In the genomic region with DNA sequence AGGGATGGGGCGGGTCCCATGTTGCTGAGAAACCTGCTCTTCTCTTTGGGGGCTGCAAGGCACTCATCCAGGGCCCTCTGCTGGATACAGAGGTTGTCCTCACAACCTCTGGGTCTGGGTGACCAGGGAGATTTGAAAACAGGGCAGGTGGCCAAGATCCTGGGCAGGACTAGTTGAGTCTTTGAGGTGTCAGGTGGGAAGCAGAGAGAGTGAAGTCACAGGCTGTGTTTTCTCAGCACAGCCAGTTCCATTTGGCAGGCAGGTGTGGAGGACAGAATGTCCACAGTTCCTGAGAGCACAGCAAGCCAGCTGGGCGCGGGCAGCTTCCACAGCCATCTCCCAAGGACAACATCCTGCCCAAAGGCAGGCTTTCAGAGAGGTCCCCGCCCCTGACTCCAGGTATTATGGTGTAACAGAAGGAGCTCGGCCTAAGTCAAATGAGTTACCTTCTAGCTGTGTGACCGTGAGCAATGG, we compare ENCODE assay signal across 12 cellular contexts.
DNase-seq lines count a peak whose midpoint lies in the region; ATAC-seq and TF ChIP-seq lines count a peak whose summit lies in the region.
"Had no signal": no experiment of that assay in that cellular context is flagged by ENCODE, and none has a peak within 500 bp of the region (broad histone marks: within the 10 kb centered on the region; RNA-seq: fewer than 3 reads in every experiment).

No MANE protein-coding gene starts in this region.

- CTCF ChIA-PET in WTC11 (lab: Charles Lee): no interaction called here

- H3K27me3 Mint-ChIP-seq in WTC11 (ENCODE audit: low read depth): no peaks in the 10 kb centered on the region; the same call in 1 of the 2 replicates

- H3K27ac ChIP-seq in testis: no peak overlapping the region

- no peaks in the 10 kb centered on the region for H4K20me1 ChIP-seq in Loucy (ENCODE audit: insufficient read depth, low read length, poor library complexity, severe bottlenecking)

- no peak overlapping the region for H2AFZ ChIP-seq in Loucy (ENCODE audit: low read length)

- H3K9ac ChIP-seq in Loucy (ENCODE audit: low read depth, low read length, poor library complexity, severe bottlenecking): no peak overlapping the region

- H3K9me3 ChIP-seq in Loucy (ENCODE audit: insufficient read depth, low read depth, low read length) (no peaks in the 10 kb centered on the region), testis (no peaks in the 10 kb centered on the region)

- H3K27me3 ChIP-seq in Loucy (ENCODE audit: insufficient read depth, low read length, poor library complexity, severe bottlenecking) (no peaks in the 10 kb centered on the region), testis (no peaks in the 10 kb centered on the region)

- no peaks in the 10 kb centered on the region for H3K4me1 ChIP-seq in Loucy (ENCODE audit: insufficient read depth, low read length, poor library complexity, severe bottlenecking)
- peaks cover 8% of the 10 kb centered on the region for H3K4me1 ChIP-seq in testis

- no peaks in the 10 kb centered on the region for H3K4me1 Mint-ChIP-seq in WTC11
- H3K4me1 Mint-ChIP-seq: CD4-positive, CD25-positive, alpha-beta regulatory T cell had no signal

- no peaks in the 10 kb centered on the region for H3K9me2 ChIP-seq in Loucy (replicated peaks; ENCODE audit: low read depth, low read length)

- H3K36me3 Mint-ChIP-seq in WTC11: peaks cover 5% of the 10 kb centered on the region; the same call in 1 of the 2 replicates
- H3K36me3 Mint-ChIP-seq: CD4-positive, CD25-positive, alpha-beta regulatory T cell had no signal

- no peaks in the 10 kb centered on the region for H3K36me3 ChIP-seq in Loucy (ENCODE audit: insufficient read depth, low read length)
- no peaks in the 10 kb centered on the region for H3K36me3 ChIP-seq in testis (ENCODE audit: low read depth, missing control alignments)

- POLR2A ChIA-PET in WTC11 (lab: Charles Lee): no interaction called here

- no peaks in the 10 kb centered on the region for H3F3A ChIP-seq in Loucy (ENCODE audit: low read depth)

- ATAC-seq in WTC11: peak; percentile 61
- ATAC-seq: activated T-cell treated with anti-CD3 and anti-CD28 coated beads, Interleukin-2, amount 50 U/mL, for 4 hours had no signal

- peak; percentile 18; the same call in 1 of the 2 replicates for TF ChIP-seq CTCF in Loucy (conservative IDR thresholded peaks at IDR 0.05; ENCODE audit: low read length)
- TF ChIP-seq CTCF in WTC11 (IDR thresholded peaks at IDR 0.05): no peak
- TF ChIP-seq CTCF in testis (IDR thresholded peaks at IDR 0.05): no peak

- H3K4me3 ChIP-seq in Loucy (ENCODE audit: low read length, poor library complexity, severe bottlenecking) (no peak overlapping the region), testis (no peak overlapping the region)

- no peak overlapping the region for H3K4me3 Mint-ChIP-seq in WTC11
- H3K4me3 Mint-ChIP-seq: activated CD4-positive, alpha-beta T cell treated with anti-CD3 and anti-CD28 coated beads, Interleukin-2, amount 10 ng/mL, durations not matched to agents 24 days and 14 days; activated T-cell treated with anti-CD3 and anti-CD28 coated beads, Interleukin-2, amount 50 U/mL, for 4 hours; CD4-positive, CD25-positive, alpha-beta regulatory T cell had no signal

- intact Hi-C loops in testis (cut with DNase I; ENCODE audit: low total_unique reads): no loop called here

- H3K27ac Mint-ChIP-seq in WTC11: no peak overlapping the region
- H3K27ac Mint-ChIP-seq: activated CD4-positive, alpha-beta T cell treated with anti-CD3 and anti-CD28 coated beads, Interleukin-2, amount 10 ng/mL, durations not matched to agents 24 days and 14 days; CD4-positive, CD25-positive, alpha-beta regulatory T cell had no signal

- H3K4me2 ChIP-seq in Loucy (ENCODE audit: low read depth, low read length, poor library complexity, severe bottlenecking): no peak overlapping the region

- H3K79me2 ChIP-seq in Loucy (ENCODE audit: insufficient read depth, low read length): no peaks in the 10 kb centered on the region

- DNase-seq in WTC11 (ENCODE audit: low spot score) (no peak), islet precursor cell (peak; percentile 40), testis (peak; percentile 62), ureter (ENCODE audit: low spot score) (no peak), activated gamma-delta T cell (lab: John Stamatoyannopoulos, UW) (no peak)
- no peak for DNase-seq in stimulated activated CD4-positive, alpha-beta T cell treated with anti-CD3 and anti-CD28 coated beads, Interleukin-15, amount 100 ng/mL, for 24 hours
- DNase-seq: activated CD4-positive, alpha-beta T cell treated with anti-CD3 and anti-CD28 coated beads, Interleukin-2, amount 10 ng/mL, durations not matched to agents 24 days and 14 days; activated T-cell treated with anti-CD3 and anti-CD28 coated beads, Interleukin-2, amount 50 U/mL, for 4 hours; amniotic stem cell; CD4-positive, CD25-positive, alpha-beta regulatory T cell; NCI-H446 treated with DMSO at 0.1 percent for 48 hours had no signal

- TF ChIP-seq POLR2A in testis (IDR thresholded peaks at IDR 0.05): no peak

- WGBS in testis, 2 donors: 54 to 77% methylated on average over 6 of the region's 6 CpGs

- H3K9me3 Mint-ChIP-seq in WTC11: peaks cover 15% of the 10 kb centered on the region
- H3K9me3 Mint-ChIP-seq: activated T-cell treated with anti-CD3 and anti-CD28 coated beads, Interleukin-2, amount 50 U/mL, for 4 hours had no signal

TF ChIP-seq in WTC11, 78 proteins besides CTCF, POLR2A, EP300 and RAD21:
- TF ChIP-seq CREB1 (CRISPR knock-in tag; IDR thresholded peaks at IDR 0.05) (no peak), ZNF121 (CRISPR knock-in tag; IDR thresholded peaks at IDR 0.05) (peak; percentile 77)

Comparison
In these comparisons a context has a peak if more than half of its experiments do, and no peak if none do; other contexts are left out.
1. DNase-seq: peak in islet precursor cell (single experiment) and testis (single experiment); none in WTC11 (single experiment), stimulated activated CD4-positive, alpha-beta T cell treated with anti-CD3 and anti-CD28 coated beads, Interleukin-15, amount 100 ng/mL, for 24 hours (single experiment), ureter (single experiment) and activated gamma-delta T cell (single experiment).